Comparison of ENCODE assay signal across 17 cellular contexts in genomic region chr15:51405646-51406194, GRCh38.
"Had no signal": no experiment of that assay in that cellular context is flagged by ENCODE, and none has a peak within 500 bp of the region (broad histone marks: within the 10 kb centered on the region; RNA-seq: fewer than 3 reads in every experiment).

No MANE protein-coding gene starts in this region.

- H3K36me3 ChIP-seq: spleen, stomach, uterus had no signal

- ATAC-seq: activated naive CD4-positive, alpha-beta T cell treated with anti-CD3 and anti-CD28 coated beads, Interleukin-2, amount 50 U/mL, for 72 hours; activated T-cell treated with anti-CD3 and anti-CD28 coated beads, Interleukin-2, amount 50 U/mL, for 72 hours; sciatic nerve had no signal

- FAIRE-seq: keratinocyte had no signal

- H3K27ac ChIP-seq: spleen, tibial artery, uterus had no signal

- H3K36me3 Mint-ChIP-seq: activated naive CD4-positive, alpha-beta T cell treated with anti-CD3 and anti-CD28 coated beads, Interleukin-2, amount 50 U/mL, for 72 hours; mesothelial cell of epicardium had no signal

- H3K9me3 Mint-ChIP-seq: activated CD4-positive, alpha-beta T cell treated with anti-CD3 and anti-CD28 coated beads, Interleukin-2, amount 10 ng/mL, durations not matched to agents 7 days and 5 days; activated naive CD4-positive, alpha-beta T cell treated with anti-CD3 and anti-CD28 coated beads, Interleukin-2, amount 50 U/mL, for 72 hours; activated T-cell treated with anti-CD3 and anti-CD28 coated beads, Interleukin-2, amount 50 U/mL, for 72 hours; T-helper 2 cell treated with Interferon-gamma antibody and Interleukin-4, amounts not matched to agents 5 μg/mL and 100 μg/mL, for 36 hours had no signal

- H3K27ac Mint-ChIP-seq: activated CD4-positive, alpha-beta T cell treated with anti-CD3 and anti-CD28 coated beads, Interleukin-2, amount 10 ng/mL, durations not matched to agents 7 days and 5 days; activated naive CD4-positive, alpha-beta T cell treated with anti-CD3 and anti-CD28 coated beads, Interleukin-2, amount 50 U/mL, for 72 hours; activated T-cell treated with anti-CD3 and anti-CD28 coated beads, Interleukin-2, amount 50 U/mL, for 72 hours; mesothelial cell of epicardium; T-helper 2 cell treated with Interferon-gamma antibody and Interleukin-4, amounts not matched to agents 5 μg/mL and 100 μg/mL, for 36 hours had no signal

- H3K4me3 Mint-ChIP-seq: activated CD4-positive, alpha-beta T cell treated with anti-CD3 and anti-CD28 coated beads, Interleukin-2, amount 10 ng/mL, durations not matched to agents 7 days and 5 days; activated T-cell treated with anti-CD3 and anti-CD28 coated beads, Interleukin-2, amount 50 U/mL, for 72 hours; mesothelial cell of epicardium; T-helper 2 cell treated with Interferon-gamma antibody and Interleukin-4, amounts not matched to agents 5 μg/mL and 100 μg/mL, for 36 hours had no signal

- H3K4me1 ChIP-seq: tibial artery, uterus had no signal

- H3K4me3 ChIP-seq: spleen, stomach, tibial artery, uterus had no signal

- H3K4me1 Mint-ChIP-seq: activated CD4-positive, alpha-beta T cell treated with anti-CD3 and anti-CD28 coated beads, Interleukin-2, amount 10 ng/mL, durations not matched to agents 7 days and 5 days; mesothelial cell of epicardium had no signal

- H3K27me3 ChIP-seq: tibial artery, uterus had no signal

- H3K9me3 ChIP-seq: spleen, stomach, tibial artery, uterus had no signal

- DNase-seq: activated CD4-positive, alpha-beta T cell treated with anti-CD3 and anti-CD28 coated beads, Interleukin-2, amount 10 ng/mL, durations not matched to agents 7 days and 5 days; activated CD4-positive, CD25-positive, alpha-beta regulatory T cell; activated CD8-positive, alpha-beta memory T cell treated with anti-CD3 and anti-CD28 coated beads, Interleukin-2, amount 50 U/mL, for 48 hours; activated gamma-delta T cell; activated T-cell treated with anti-CD3 and anti-CD28 coated beads, Interleukin-2, amount 50 U/mL, for 72 hours; cerebellar nuclear complex; dermis blood vessel endothelial cell; erythroblast; spleen; stomach; tibial artery; uterus had no signal
